ENCODE assay signal across 32 cellular contexts in genomic region chr12:48583728-48584127, GRCh38. TPM values are rescaled to one million over a fixed set of nuclear protein-coding genes. Genes with fewer than 3 reads are reported as not detected.
"Had no signal": no experiment of that assay in that cellular context is flagged by ENCODE, and none has a peak within 500 bp of the region (broad histone marks: within the 10 kb centered on the region; RNA-seq: fewer than 3 reads in every experiment).

No MANE protein-coding gene starts in this region.

- H3K4me3 ChIP-seq: stomach, suprapubic skin, testis, thoracic aorta, thyroid gland, tibial artery, tibial nerve, transverse colon, upper lobe of left lung, upper lobe of right lung, uterus, vagina had no signal

- H3K27ac ChIP-seq: stomach, suprapubic skin, testis, thoracic aorta, thyroid gland, tibial artery, tibial nerve, transverse colon, upper lobe of left lung, upper lobe of right lung, uterus, vagina had no signal

- H3K27me3 ChIP-seq: testis, thyroid gland, tibial nerve, transverse colon, upper lobe of left lung, upper lobe of right lung, uterus, vagina had no signal

- H3K9me3 ChIP-seq: stomach, suprapubic skin, testis, thoracic aorta, thyroid gland, tibial artery, tibial nerve, transverse colon, upper lobe of left lung, upper lobe of right lung, uterus, vagina had no signal

- DNase-seq: stimulated activated CD4-positive, alpha-beta T cell treated with anti-CD3 and anti-CD28 coated beads, Interleukin-2, amount 100 ng/mL, for 48 hours; stimulated activated CD4-positive, alpha-beta T cell treated with anti-CD3 and anti-CD28 coated beads, Interleukin-4, amount 100 ng/mL, for 1 hour; stimulated activated CD4-positive, alpha-beta T cell treated with anti-CD3 and anti-CD28 coated beads, Interleukin-4, amount 100 ng/mL, for 24 hours; stimulated activated CD4-positive, alpha-beta T cell treated with anti-CD3 and anti-CD28 coated beads, Interleukin-4, amount 100 ng/mL, for 4 hours; stimulated activated CD8-positive, alpha-beta memory T cell treated with anti-CD3 and anti-CD28 coated beads, Interleukin-4, amount 100 ng/mL, for 48 hours; stimulated activated naive B cell treated with anti-CD40 and anti-IgM and Interleukin-4, amounts not matched to agents 10 μg/mL and 1 μg/mL and 100 μg/mL, for 72 hours; stimulated activated naive CD4-positive, alpha-beta T cell; stimulated activated naive CD4-positive, alpha-beta T cell treated with Interleukin-2 at 50 U/mL for 16 hours; stimulated activated naive CD8-positive, alpha-beta T cell treated with anti-CD3 and anti-CD28 coated beads, Interleukin-15, amount 100 ng/mL, for 72 hours; stimulated activated naive CD8-positive, alpha-beta T cell treated with anti-CD3 and anti-CD28 coated beads, Interleukin-15, Interleukin-2, amounts not matched to agents 100 U/mL and 50 U/mL, for 24 hours; stomach; substantia nigra; testis; thyroid gland; tibial artery; transverse colon; trophoblast cell; upper lobe of left lung; upper lobe of right lung; uterus had no signal

- H3K36me3 ChIP-seq: stomach, suprapubic skin, thoracic aorta, thyroid gland, tibial artery, tibial nerve, transverse colon, upper lobe of left lung, upper lobe of right lung, uterus, vagina had no signal

- ATAC-seq: stimulated activated effector memory CD8-positive, alpha-beta T cell treated with anti-CD3 and anti-CD28 coated beads, Interleukin-12 subunit alpha, Interleukin-12 subunit beta, amount 100 ng/mL, for 72 hours; stimulated activated memory B cell treated with anti-CD40 and anti-IgM and Interleukin-4, amounts not matched to agents 10 μg/mL and 1 μg/mL and 100 μg/mL, for 72 hours; stimulated activated naive B cell treated with anti-CD40 and anti-IgM and Interleukin-4, amounts not matched to agents 10 μg/mL and 1 μg/mL and 100 μg/mL, for 72 hours; stimulated activated naive CD8-positive, alpha-beta T cell treated with anti-CD3 and anti-CD28 coated beads, Interleukin-15, amount 100 ng/mL, for 72 hours; stimulated activated naive CD8-positive, alpha-beta T cell treated with anti-CD3 and anti-CD28 coated beads, Interleukin-15, Interleukin-2, amounts not matched to agents 100 U/mL and 50 U/mL, for 24 hours; upper lobe of right lung had no signal

- FAIRE-seq: urothelium cell line had no signal

- H3K4me1 ChIP-seq: stomach, suprapubic skin, testis, thyroid gland, tibial artery, tibial nerve, transverse colon, upper lobe of left lung, upper lobe of right lung, uterus, vagina had no signal

RNA-seq across cellular contexts. Expression of gene LALBA, which starts 13.9 kb away (rescaled TPM):
- total RNA-seq: stomach, subcutaneous adipose tissue, suprapubic skin, temporal lobe, thoracic aorta, thyroid gland, tibial nerve, transverse colon, upper lobe of left lung, upper lobe of right lung, ureter, urinary bladder, uterus, vagina had no signal
- polyA plus RNA-seq: stomach, urinary bladder had no signal

RNA-seq across cellular contexts. Expression of gene OR8S1, which starts 58.3 kb away (rescaled TPM):
- total RNA-seq: stomach, subcutaneous adipose tissue, suprapubic skin, temporal lobe, testis, thoracic aorta, thyroid gland, transverse colon, upper lobe of left lung, upper lobe of right lung, ureter, urinary bladder, uterus, vagina had no signal
- polyA plus RNA-seq: stomach, thymus, urinary bladder had no signal
